ENCODE assay signal across 8 cellular contexts in genomic region chr7:64882341-64883112, GRCh38. TPM values are rescaled to one million over a fixed set of nuclear protein-coding genes. Genes with fewer than 3 reads are reported as not detected.
A peak's percentile ranks its signal among the peaks of the same experiment; 100 is the strongest.
DNase-seq lines count a peak whose midpoint lies in the region; ATAC-seq and TF ChIP-seq lines count a peak whose summit lies in the region.

No MANE protein-coding gene starts in this region.

- H3K9ac ChIP-seq in duodenal mucosa (ENCODE audit: low read depth in 1 of 2, low read length in 2 of 2): no peak overlapping the region

- DNase-seq in AG20443 (ENCODE audit: low spot score): peak; percentile 96
- peak; percentile 31 to 82 for DNase-seq in NCI-H526 (lab: John Stamatoyannopoulos, UW)
- DNase-seq in lower leg skin (ENCODE audit: low spot score in 2 of 2): peak; percentile 54 to 89
- peak; percentile 67 for DNase-seq in superior temporal gyrus (ENCODE audit: extremely low spot score)
- no peak for DNase-seq in activated T-helper 2 cell treated with anti-CD3 and anti-CD28 coated beads, Interferon-gamma antibody, Interleukin-2, Interleukin-4, amounts not matched to agents 10 μg/mL and 5 μg/mL and 100 μg/mL, durations not matched to agents 14 hours and 24 hours and 36 hours (ENCODE audit: low spot score)
- no peak for DNase-seq in activated CD4-positive, CD25-positive, alpha-beta regulatory T cell treated with anti-CD3 and anti-CD28 coated beads, Interleukin-2, amount 50 U/mL, for 72 hours

- WGBS in lower leg skin, 2 donors: 7 to 13% methylated on average over 34 to 45 of the region's 55 CpGs

- no peak for ATAC-seq in HG03280 (IDR thresholded peaks at IDR 0.05; ENCODE audit: unreplicated experiment)

- H3K27ac Mint-ChIP-seq in activated T-helper 2 cell treated with anti-CD3 and anti-CD28 coated beads, Interferon-gamma antibody, Interleukin-2, Interleukin-4, amounts not matched to agents 10 μg/mL and 5 μg/mL and 100 μg/mL, durations not matched to agents 14 hours and 24 hours and 36 hours: no peak overlapping the region

- no peaks in the 10 kb centered on the region for H3K4me1 Mint-ChIP-seq in activated T-helper 2 cell treated with anti-CD3 and anti-CD28 coated beads, Interferon-gamma antibody, Interleukin-2, Interleukin-4, amounts not matched to agents 10 μg/mL and 5 μg/mL and 100 μg/mL, durations not matched to agents 14 hours and 24 hours and 36 hours (ENCODE audit: low read depth)

- peaks cover 12% of the 10 kb centered on the region for H3K27me3 Mint-ChIP-seq in activated T-helper 2 cell treated with anti-CD3 and anti-CD28 coated beads, Interferon-gamma antibody, Interleukin-2, Interleukin-4, amounts not matched to agents 10 μg/mL and 5 μg/mL and 100 μg/mL, durations not matched to agents 14 hours and 24 hours and 36 hours (ENCODE audit: low read depth)

- H3K36me3 Mint-ChIP-seq in activated T-helper 2 cell treated with anti-CD3 and anti-CD28 coated beads, Interferon-gamma antibody, Interleukin-2, Interleukin-4, amounts not matched to agents 10 μg/mL and 5 μg/mL and 100 μg/mL, durations not matched to agents 14 hours and 24 hours and 36 hours (ENCODE audit: low read depth): no peaks in the 10 kb centered on the region

- H3K4me3 Mint-ChIP-seq in activated T-helper 2 cell treated with anti-CD3 and anti-CD28 coated beads, Interferon-gamma antibody, Interleukin-2, Interleukin-4, amounts not matched to agents 10 μg/mL and 5 μg/mL and 100 μg/mL, durations not matched to agents 14 hours and 24 hours and 36 hours (ENCODE audit: low read depth): no peak overlapping the region

- H3K36me3 ChIP-seq in duodenal mucosa (ENCODE audit: control insufficient read depth in 1 of 2, insufficient read depth in 2 of 2, low read length in 2 of 2): no peaks in the 10 kb centered on the region

- H3K9me3 Mint-ChIP-seq in activated T-helper 2 cell treated with anti-CD3 and anti-CD28 coated beads, Interferon-gamma antibody, Interleukin-2, Interleukin-4, amounts not matched to agents 10 μg/mL and 5 μg/mL and 100 μg/mL, durations not matched to agents 14 hours and 24 hours and 36 hours: peaks cover 29% of the 10 kb centered on the region

- H3K27me3 ChIP-seq in duodenal mucosa (ENCODE audit: control insufficient read depth in 1 of 2, insufficient read depth in 2 of 2, low read length in 2 of 2): peaks cover 0 to 8% of the 10 kb centered on the region in 2 donors

- no peak overlapping the region for H3K27ac ChIP-seq in duodenal mucosa (ENCODE audit: low read depth, low read length)

- H3K9me3 ChIP-seq in duodenal mucosa (ENCODE audit: control insufficient read depth in 1 of 2, low read length in 2 of 2): peaks cover 0 to 18% of the 10 kb centered on the region in 2 donors

- intact Hi-C loops in lower leg skin (cut with DNase I; ENCODE audit: low total_unique reads): no loop called here
- intact Hi-C loops in activated T-helper 2 cell treated with anti-CD3 and anti-CD28 coated beads, Interferon-gamma antibody, Interleukin-2, Interleukin-4, amounts not matched to agents 10 μg/mL and 5 μg/mL and 100 μg/mL, durations not matched to agents 14 hours and 24 hours and 36 hours (cut with micrococcal nuclease): no loop called here

- no peak for TF ChIP-seq CTCF in lower leg skin (IDR thresholded peaks at IDR 0.05)

- TF ChIP-seq POLR2A in lower leg skin (IDR thresholded peaks at IDR 0.05): no peak

- no peaks in the 10 kb centered on the region for H3K4me1 ChIP-seq in duodenal mucosa (ENCODE audit: control insufficient read depth in 1 of 2, insufficient read depth in 2 of 2, low read length in 2 of 2)

- H3K4me3 ChIP-seq in duodenal mucosa (ENCODE audit: low read depth in 1 of 2, low read length in 2 of 2) (peak overlapping the region; percentile 17 to 50), lower leg skin (ENCODE audit: low read depth, poor library complexity, severe bottlenecking) (peak overlapping the region; percentile 50)

RNA-seq across cellular contexts. Expression of gene ZNF273, which starts 20.5 kb away (rescaled TPM):
- 100 to 1,000 TPM in 1 of 4 donors, 10 to 100 TPM in 3; 61.3 to 224 (median 66.3) TPM for total RNA-seq in lower leg skin
- 7.2 and 7.5 TPM in 2 replicates for total RNA-seq in activated T-helper 2 cell treated with anti-CD3 and anti-CD28 coated beads, Interferon-gamma antibody, Interleukin-2, Interleukin-4, amounts not matched to agents 10 μg/mL and 5 μg/mL and 100 μg/mL, durations not matched to agents 14 hours and 24 hours and 36 hours

Comparison
In these comparisons a context has a peak if more than half of its experiments do, and no peak if none do; other contexts are left out.
1. DNase-seq: peak in AG20443 (single experiment), NCI-H526 (2 of 2), lower leg skin (2 of 2) and superior temporal gyrus (single experiment); none in activated T-helper 2 cell treated with anti-CD3 and anti-CD28 coated beads, Interferon-gamma antibody, Interleukin-2, Interleukin-4, amounts not matched to agents 10 μg/mL and 5 μg/mL and 100 μg/mL, durations not matched to agents 14 hours and 24 hours and 36 hours (single experiment) and activated CD4-positive, CD25-positive, alpha-beta regulatory T cell treated with anti-CD3 and anti-CD28 coated beads, Interleukin-2, amount 50 U/mL, for 72 hours (single experiment).